ENCODE assay signal across 20 cellular contexts in the genomic region with DNA sequence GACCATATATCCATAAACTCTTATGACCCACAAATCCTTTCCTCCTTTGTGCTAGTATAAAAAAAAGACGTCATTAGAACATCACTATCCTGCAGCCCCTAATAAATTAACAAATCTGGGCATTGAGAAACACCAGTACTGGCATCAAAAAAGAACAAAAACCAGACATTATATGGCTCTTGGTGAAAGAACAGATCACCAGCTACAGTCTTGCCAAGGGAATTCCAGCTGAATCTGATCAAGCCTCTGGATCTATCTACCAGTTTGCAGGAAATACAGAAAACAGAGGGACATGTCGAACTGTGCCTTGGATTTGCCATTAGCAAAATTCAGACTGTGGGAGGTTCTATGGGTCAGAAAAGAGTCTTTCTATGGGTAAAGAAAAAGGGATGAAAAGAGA.
"Had no signal": no experiment of that assay in that cellular context is flagged by ENCODE, and none has a peak within 500 bp of the region (broad histone marks: within the 10 kb centered on the region; RNA-seq: fewer than 3 reads in every experiment).

No MANE protein-coding gene starts in this region.

- H3K4me3 Mint-ChIP-seq: mesothelial cell of epicardium had no signal

- H3K4me1 ChIP-seq: esophagus muscularis mucosa, gastrocnemius medialis, heart right ventricle, left lung, lower lobe of right lung had no signal

- DNase-seq: dermis blood vessel endothelial cell; dorsolateral prefrontal cortex; effector CD4-positive, alpha-beta T cell; effector memory CD4-positive, alpha-beta T cell; foreskin fibroblast; foreskin melanocyte; gastrocnemius medialis; glutamatergic neuron; head of caudate nucleus; heart right ventricle; hippocampal formation; left cardiac atrium; left lung; left ventricle myocardium superior; lower lobe of right lung; mesenchymal stem cell; mucosa of descending colon had no signal

- H3K36me3 ChIP-seq: esophagus muscularis mucosa, gastrocnemius medialis, heart right ventricle, left lung, lower lobe of right lung had no signal

- H3K4me3 ChIP-seq: coronary artery, dorsolateral prefrontal cortex, esophagus muscularis mucosa, gastrocnemius medialis, heart right ventricle, left lung, lower lobe of right lung, mucosa of descending colon had no signal

- ATAC-seq: gastrocnemius medialis, heart right ventricle, left cardiac atrium, left lung, left ventricle myocardium superior, lower lobe of right lung, mucosa of descending colon had no signal

- H3K9me3 ChIP-seq: esophagus muscularis mucosa, gastrocnemius medialis, heart right ventricle, left lung, lower lobe of right lung, mucosa of descending colon had no signal

- H3K27ac ChIP-seq: coronary artery, dorsolateral prefrontal cortex, esophagus muscularis mucosa, gastrocnemius medialis, heart right ventricle, left lung, lower lobe of right lung had no signal

- H3K36me3 Mint-ChIP-seq: mesothelial cell of epicardium had no signal

- H3K4me1 Mint-ChIP-seq: mesothelial cell of epicardium had no signal

- H3K27me3 ChIP-seq: gastrocnemius medialis, left lung had no signal

- H3K27ac Mint-ChIP-seq: mesothelial cell of epicardium had no signal
